In genomic region chr12:47739959-47740358, GRCh38 we compare ENCODE assay signal across 1 cellular context.
A peak's percentile ranks its signal among the peaks of the same experiment; 100 is the strongest.
TF ChIP-seq lines count a peak whose summit lies in the region.

No MANE protein-coding gene starts in this region.

TF ChIP-seq in K562, 482 proteins besides CTCF, POLR2A, EP300 and RAD21 (continued from another document):
- peak; percentile 26; the same call in 1 of the 2 replicates for TF ChIP-seq RBFOX2 (IDR thresholded peaks at IDR 0.05; ENCODE audit: low read depth, low read length)
- TF ChIP-seq TFE3 (CRISPR knock-in tag; IDR thresholded peaks at IDR 0.05), result no peak
- TF ChIP-seq ZNF639 (CRISPR knock-in tag; conservative IDR thresholded peaks at IDR 0.05 in 1 of 2, IDR thresholded peaks at IDR 0.05 in 1 of 2), result no peak
- no peak for TF ChIP-seq ZNF398 (CRISPR knock-in tag; IDR thresholded peaks at IDR 0.05)
- peak; percentile 58 for TF ChIP-seq ZNF316 (IDR thresholded peaks at IDR 0.05)
- no peak for TF ChIP-seq PURB (CRISPR knock-in tag; IDR thresholded peaks at IDR 0.05; ENCODE audit: low read depth)
- no peak for TF ChIP-seq CREB1 (IDR thresholded peaks at IDR 0.05)
- TF ChIP-seq CREB1 (CRISPR knock-in tag; IDR thresholded peaks at IDR 0.05), result no peak
- no peak for TF ChIP-seq SRSF1 (IDR thresholded peaks at IDR 0.05; ENCODE audit: low read depth, low read length)
- no peak for TF ChIP-seq MXD1 (CRISPR knock-in tag; IDR thresholded peaks at IDR 0.05; ENCODE audit: borderline replicate concordance, poor library complexity, severe bottlenecking)
